25 cellular contexts compared by ENCODE assay signal in genomic region chr3:117348881-117349280, GRCh38.
"Had no signal": no experiment of that assay in that cellular context is flagged by ENCODE, and none has a peak within 500 bp of the region (broad histone marks: within the 10 kb centered on the region; RNA-seq: fewer than 3 reads in every experiment).

No MANE protein-coding gene starts in this region.

- H3K27me3 ChIP-seq: colonic mucosa, esophagus squamous epithelium, gastrocnemius medialis, heart right ventricle, left lung had no signal

- H3K27ac Mint-ChIP-seq: dendritic cell treated with granulocyte-macrophage colony-stimulating factor and Interleukin-4, amounts not matched to agents 40 ng/mL and 50 ng/mL, for 4 days; effector memory CD8-positive, alpha-beta T cell; endodermal cell; mesothelial cell of epicardium; naive B cell had no signal

- DNase-seq: colonic mucosa; cortex of kidney; effector CD8-positive, alpha-beta T cell; effector memory CD8-positive, alpha-beta T cell; endodermal cell; erythroblast; esophagus squamous epithelium; foreskin fibroblast; foreskin melanocyte; gastrocnemius medialis; glutamatergic neuron; head of caudate nucleus; heart right ventricle; hippocampal formation; left cardiac atrium; left lung; left ventricle myocardium superior; lower lobe of right lung; mesenchymal stem cell; mucosa of descending colon; naive B cell had no signal

- H3K36me3 Mint-ChIP-seq: mesothelial cell of epicardium, naive B cell had no signal

- H3K9me3 ChIP-seq: colonic mucosa, esophagus squamous epithelium, gastrocnemius medialis, heart right ventricle, left lung, lower lobe of right lung, mucosa of descending colon had no signal

- H3K36me3 ChIP-seq: colonic mucosa, esophagus squamous epithelium, gastrocnemius medialis, heart right ventricle, left lung, lower lobe of right lung had no signal

- H3K4me3 ChIP-seq: colonic mucosa, esophagus squamous epithelium, gastrocnemius medialis, heart right ventricle, left lung, lower lobe of right lung, mucosa of descending colon had no signal

- H3K4me1 Mint-ChIP-seq: endodermal cell, naive B cell had no signal

- ATAC-seq: effector memory CD8-positive, alpha-beta T cell; esophagus mucosa; gastrocnemius medialis; heart right ventricle; left cardiac atrium; left lung; left ventricle myocardium superior; lower lobe of right lung; mucosa of descending colon had no signal

- H3K9me3 Mint-ChIP-seq: dendritic cell treated with granulocyte-macrophage colony-stimulating factor and Interleukin-4, amounts not matched to agents 40 ng/mL and 50 ng/mL, for 4 days; endodermal cell; mesothelial cell of epicardium had no signal

- H3K4me3 Mint-ChIP-seq: dendritic cell treated with granulocyte-macrophage colony-stimulating factor and Interleukin-4, amounts not matched to agents 40 ng/mL and 50 ng/mL, for 4 days; effector memory CD8-positive, alpha-beta T cell; endodermal cell; mesothelial cell of epicardium; naive B cell had no signal

- H3K27ac ChIP-seq: colonic mucosa, epithelial cell of prostate, esophagus squamous epithelium, gastrocnemius medialis, heart right ventricle, left lung, lower lobe of right lung had no signal

- H3K27me3 Mint-ChIP-seq: dendritic cell treated with granulocyte-macrophage colony-stimulating factor and Interleukin-4, amounts not matched to agents 40 ng/mL and 50 ng/mL, for 4 days; effector memory CD8-positive, alpha-beta T cell had no signal
